36 cellular contexts compared by ENCODE assay signal in genomic region chr2:227767830-227768229, GRCh38. TPM values are rescaled to one million over a fixed set of nuclear protein-coding genes. Genes with fewer than 3 reads are reported as not detected.
"Had no signal": no experiment of that assay in that cellular context is flagged by ENCODE, and none has a peak within 500 bp of the region (broad histone marks: within the 10 kb centered on the region; RNA-seq: fewer than 3 reads in every experiment).

No MANE protein-coding gene starts in this region.

- H3K4me3 ChIP-seq: MG63 had no signal

- H3K27ac ChIP-seq: brain microvascular endothelial cell, VCaP had no signal

- H3K36me3 Mint-ChIP-seq: activated CD4-positive, alpha-beta memory T cell treated with anti-CD3 and anti-CD28 coated beads for 36 hours; activated naive CD4-positive, alpha-beta T cell treated with anti-CD3 and anti-CD28 coated beads, Interleukin-2, amount 10 ng/mL, durations not matched to agents 7 days and 5 days; activated naive CD8-positive, alpha-beta T cell had no signal

- H3K27me3 ChIP-seq: brain microvascular endothelial cell, MG63 had no signal

- H3K27ac Mint-ChIP-seq: activated B cell treated with CpG ODN at 0.5 μM for 24 hours; activated CD4-positive, alpha-beta memory T cell treated with anti-CD3 and anti-CD28 coated beads for 36 hours; activated naive CD4-positive, alpha-beta T cell treated with anti-CD3 and anti-CD28 coated beads, Interleukin-2, amount 10 ng/mL, durations not matched to agents 7 days and 5 days; activated naive CD8-positive, alpha-beta T cell; activated naive CD8-positive, alpha-beta T cell treated with anti-CD3 and anti-CD28 coated beads, Interleukin-2, amount 50 U/mL, for 24 hours; activated T-helper 1 cell treated with anti-CD3 and anti-CD28 coated beads, Interleukin-12 subunit alpha, Interleukin-12 subunit beta, Interleukin-2, Interleukin-4 antibody, amounts not matched to agents 30 ng/mL and 10 ng/mL and 1 ng/mL, durations not matched to agents 14 hours and 24 hours and 36 hours had no signal

- H3K36me3 ChIP-seq: brain microvascular endothelial cell, MG63 had no signal

- DNase-seq: activated B cell treated with CpG ODN at 0.5 μM for 24 hours; activated CD4-positive, alpha-beta memory T cell treated with anti-CD3 and anti-CD28 coated beads for 36 hours; activated CD4-positive, alpha-beta T cell treated with anti-CD3 and anti-CD28 coated beads for 4 hours; activated CD4-positive, alpha-beta T cell treated with anti-CD3 and anti-CD28 coated beads, Interleukin-2, amount 50 U/mL, for 1 hour; activated CD4-positive, CD25-positive, alpha-beta regulatory T cell treated with anti-CD3 and anti-CD28 coated beads, Interleukin-2, amount 50 U/mL, for 72 hours; activated CD8-positive, alpha-beta memory T cell treated with anti-CD3 and anti-CD28 coated beads, Interleukin-2, amount 50 U/mL, for 4 hours; activated gamma-delta T cell treated with Interleukin-2 at 50 U/mL for 16 hours; activated naive CD4-positive, alpha-beta T cell treated with anti-CD3 and anti-CD28 coated beads, Interleukin-2, amount 10 ng/mL, durations not matched to agents 7 days and 5 days; activated naive CD8-positive, alpha-beta T cell treated with anti-CD3 and anti-CD28 coated beads, Interleukin-2, amount 50 U/mL, for 24 hours; activated T-cell treated with anti-CD3 and anti-CD28 coated beads for 4 hours; activated T-cell treated with anti-CD3 and anti-CD28 coated beads, Interleukin-2, amount 50 U/mL, for 4 hours; anterior cingulate cortex; brain microvascular endothelial cell; central memory CD4-positive, alpha-beta T cell; Kasumi-1; KG1; MG63; NCI-H1048; NCI-H1105 treated with DMSO at 0.1 percent for 48 hours; NCI-H1436; NCI-H1694 treated with DMSO at 0.1 percent for 48 hours; NCI-H2029; NCI-H2171; NCI-H510A; NCI-H526; NCI-H748 treated with DMSO at 0.1 percent for 48 hours; NK-92 treated with Interleukin-12 subunit alpha and Interleukin-12 subunit beta, amount 100 ng/mL, for 24 hours; Right ventricle myocardium superior; SW 1271; T-helper 1 cell; T-helper 2 cell; T-helper 9 cell had no signal

- H3K9me3 Mint-ChIP-seq: activated B cell treated with CpG ODN at 0.5 μM for 24 hours; activated CD4-positive, alpha-beta memory T cell treated with anti-CD3 and anti-CD28 coated beads for 36 hours; activated naive CD4-positive, alpha-beta T cell treated with anti-CD3 and anti-CD28 coated beads, Interleukin-2, amount 10 ng/mL, durations not matched to agents 7 days and 5 days; activated naive CD8-positive, alpha-beta T cell treated with anti-CD3 and anti-CD28 coated beads, Interleukin-2, amount 50 U/mL, for 24 hours; activated T-cell treated with anti-CD3 and anti-CD28 coated beads, Interleukin-2, amount 50 U/mL, for 4 hours; activated T-helper 1 cell treated with anti-CD3 and anti-CD28 coated beads, Interleukin-12 subunit alpha, Interleukin-12 subunit beta, Interleukin-2, Interleukin-4 antibody, amounts not matched to agents 30 ng/mL and 10 ng/mL and 1 ng/mL, durations not matched to agents 14 hours and 24 hours and 36 hours had no signal

- H3K27me3 Mint-ChIP-seq: activated CD4-positive, alpha-beta memory T cell treated with anti-CD3 and anti-CD28 coated beads for 36 hours; activated naive CD4-positive, alpha-beta T cell treated with anti-CD3 and anti-CD28 coated beads, Interleukin-2, amount 10 ng/mL, durations not matched to agents 7 days and 5 days; activated naive CD8-positive, alpha-beta T cell; activated naive CD8-positive, alpha-beta T cell treated with anti-CD3 and anti-CD28 coated beads, Interleukin-2, amount 50 U/mL, for 24 hours had no signal

- H3K4me3 Mint-ChIP-seq: activated B cell treated with CpG ODN at 0.5 μM for 24 hours; activated CD4-positive, alpha-beta memory T cell treated with anti-CD3 and anti-CD28 coated beads for 36 hours; activated naive CD4-positive, alpha-beta T cell treated with anti-CD3 and anti-CD28 coated beads, Interleukin-2, amount 10 ng/mL, durations not matched to agents 7 days and 5 days; activated naive CD8-positive, alpha-beta T cell; activated naive CD8-positive, alpha-beta T cell treated with anti-CD3 and anti-CD28 coated beads, Interleukin-2, amount 50 U/mL, for 24 hours; activated T-cell treated with anti-CD3 and anti-CD28 coated beads, Interleukin-2, amount 50 U/mL, for 4 hours; activated T-helper 1 cell treated with anti-CD3 and anti-CD28 coated beads, Interleukin-12 subunit alpha, Interleukin-12 subunit beta, Interleukin-2, Interleukin-4 antibody, amounts not matched to agents 30 ng/mL and 10 ng/mL and 1 ng/mL, durations not matched to agents 14 hours and 24 hours and 36 hours had no signal

- H3K9me3 ChIP-seq: MG63 had no signal

- ATAC-seq: activated naive CD8-positive, alpha-beta T cell treated with anti-CD3 and anti-CD28 coated beads, Interleukin-2, amount 50 U/mL, for 24 hours; activated T-cell treated with anti-CD3 and anti-CD28 coated beads, Interleukin-2, amount 50 U/mL, for 4 hours had no signal

- H3K4me1 Mint-ChIP-seq: activated B cell treated with CpG ODN at 0.5 μM for 24 hours; activated naive CD4-positive, alpha-beta T cell treated with anti-CD3 and anti-CD28 coated beads, Interleukin-2, amount 10 ng/mL, durations not matched to agents 7 days and 5 days; activated naive CD8-positive, alpha-beta T cell treated with anti-CD3 and anti-CD28 coated beads, Interleukin-2, amount 50 U/mL, for 24 hours had no signal

RNA-seq across cellular contexts. Expression of gene SCYGR8, which starts 22.1 kb away (rescaled TPM):
- total RNA-seq: activated B cell treated with CpG ODN at 0.5 μM for 24 hours; activated CD4-positive, alpha-beta memory T cell treated with anti-CD3 and anti-CD28 coated beads for 36 hours; activated T-cell treated with anti-CD3 and anti-CD28 coated beads, Interleukin-2, amount 50 U/mL, for 4 hours; activated T-helper 1 cell treated with anti-CD3 and anti-CD28 coated beads, Interleukin-12 subunit alpha, Interleukin-12 subunit beta, Interleukin-2, Interleukin-4 antibody, amounts not matched to agents 30 ng/mL and 10 ng/mL and 1 ng/mL, durations not matched to agents 14 hours and 24 hours and 36 hours; OCI-LY7; Right ventricle myocardium superior had no signal

RNA-seq across cellular contexts. Expression of gene SCYGR7, which starts 39.7 kb away (rescaled TPM):
- total RNA-seq: activated B cell treated with CpG ODN at 0.5 μM for 24 hours; activated CD4-positive, alpha-beta memory T cell treated with anti-CD3 and anti-CD28 coated beads for 36 hours; activated T-cell treated with anti-CD3 and anti-CD28 coated beads, Interleukin-2, amount 50 U/mL, for 4 hours; activated T-helper 1 cell treated with anti-CD3 and anti-CD28 coated beads, Interleukin-12 subunit alpha, Interleukin-12 subunit beta, Interleukin-2, Interleukin-4 antibody, amounts not matched to agents 30 ng/mL and 10 ng/mL and 1 ng/mL, durations not matched to agents 14 hours and 24 hours and 36 hours; OCI-LY7; Right ventricle myocardium superior had no signal

RNA-seq across cellular contexts. Expression of gene SCYGR6, which starts 43.3 kb away (rescaled TPM):
- total RNA-seq: activated B cell treated with CpG ODN at 0.5 μM for 24 hours; activated CD4-positive, alpha-beta memory T cell treated with anti-CD3 and anti-CD28 coated beads for 36 hours; activated T-cell treated with anti-CD3 and anti-CD28 coated beads, Interleukin-2, amount 50 U/mL, for 4 hours; activated T-helper 1 cell treated with anti-CD3 and anti-CD28 coated beads, Interleukin-12 subunit alpha, Interleukin-12 subunit beta, Interleukin-2, Interleukin-4 antibody, amounts not matched to agents 30 ng/mL and 10 ng/mL and 1 ng/mL, durations not matched to agents 14 hours and 24 hours and 36 hours; OCI-LY7; Right ventricle myocardium superior had no signal

RNA-seq across cellular contexts. Expression of gene CCL20, which starts 45.8 kb away (rescaled TPM):
- total RNA-seq: activated B cell treated with CpG ODN at 0.5 μM for 24 hours, OCI-LY7, Right ventricle myocardium superior had no signal

RNA-seq across cellular contexts. Expression of gene SLC19A3, which starts 50.0 kb away (rescaled TPM):
- total RNA-seq: activated B cell treated with CpG ODN at 0.5 μM for 24 hours; activated CD4-positive, alpha-beta memory T cell treated with anti-CD3 and anti-CD28 coated beads for 36 hours; activated T-cell treated with anti-CD3 and anti-CD28 coated beads, Interleukin-2, amount 50 U/mL, for 4 hours; activated T-helper 1 cell treated with anti-CD3 and anti-CD28 coated beads, Interleukin-12 subunit alpha, Interleukin-12 subunit beta, Interleukin-2, Interleukin-4 antibody, amounts not matched to agents 30 ng/mL and 10 ng/mL and 1 ng/mL, durations not matched to agents 14 hours and 24 hours and 36 hours; OCI-LY7 had no signal
